In genomic region chr11:116702772-116703360, GRCh38 we compare ENCODE assay signal across 2 cellular contexts.
A peak's percentile ranks its signal among the peaks of the same experiment; 100 is the strongest.
TF ChIP-seq lines count a peak whose summit lies in the region.

No MANE protein-coding gene starts in this region.

TF ChIP-seq in HepG2, 621 proteins besides CTCF, POLR2A, EP300 and RAD21 (continued from another document):
- TF ChIP-seq ZNF260 (CRISPR knock-in tag; IDR thresholded peaks at IDR 0.05; ENCODE audit: borderline replicate concordance, low read depth) (no peak), MATR3 (CRISPR knock-in tag; IDR thresholded peaks at IDR 0.05) (no peak), SAFB2 (CRISPR knock-in tag; IDR thresholded peaks at IDR 0.05; ENCODE audit: borderline replicate concordance, low read depth) (no peak)

TF ChIP-seq in SK-N-SH treated with all-trans-retinoic acid at 6 μM for 48 hours, 23 proteins besides CTCF, POLR2A, EP300 and RAD21 (continued from another document):
- no peak for TF ChIP-seq ARNTL (CRISPR knock-in tag; IDR thresholded peaks at IDR 0.05; ENCODE audit: borderline replicate concordance, low read depth)
- TF ChIP-seq TCF4 (CRISPR knock-in tag; IDR thresholded peaks at IDR 0.05; ENCODE audit: borderline replicate concordance) = peak; percentile 27; the same call in 1 of the 2 replicates
